Comparison of ENCODE assay signal across 15 cellular contexts in genomic region chr17:4771519-4772234, GRCh38. TPM values are rescaled to one million over a fixed set of nuclear protein-coding genes. Genes with fewer than 3 reads are reported as not detected.
DNase-seq lines count a peak whose midpoint lies in the region; ATAC-seq, FAIRE-seq and TF ChIP-seq lines count a peak whose summit lies in the region.
"Had no signal": no experiment of that assay in that cellular context is flagged by ENCODE, and none has a peak within 500 bp of the region (broad histone marks: within the 10 kb centered on the region; RNA-seq: fewer than 3 reads in every experiment).

TSS of gene TM4SF5 (plus strand) at chr17:4771886. CDS start at chr17:4771923, 37 bp downstream.

- no peak for TF ChIP-seq CTCF in GM12878 (IDR thresholded peaks at IDR 0.05 in 2 of 3, conservative IDR thresholded peaks at IDR 0.05 in 1 of 3; ENCODE audit: control insufficient read depth in 2 of 3, extremely low read depth in 1 of 3, insufficient read depth in 1 of 3, low read depth in 3 of 3, low read length in 3 of 3)

- in situ Hi-C loops in GM12878 (cut with MboI), result no loop called here

- no TSS peak for BruUV-seq in GM12878 (replicated peaks; lab: Mats Ljungman, UMichigan)

- H3K36me3 ChIP-seq in GM12878 (ENCODE audit: control insufficient read depth in 2 of 2, insufficient read depth in 2 of 2, low read length in 1 of 2), result no peaks in the 10 kb centered on the region
- H3K36me3 ChIP-seq in small intestine (ENCODE audit: control insufficient read depth in 2 of 2, insufficient read depth in 2 of 2, low read length in 2 of 2), result no peaks in the 10 kb centered on the region

- H3K27ac Mint-ChIP-seq in activated naive CD4-positive, alpha-beta T cell treated with anti-CD3 and anti-CD28 coated beads for 36 hours, result no peak within 1 kb of the TSS

- H3K4me1 Mint-ChIP-seq in activated naive CD4-positive, alpha-beta T cell treated with anti-CD3 and anti-CD28 coated beads for 36 hours (ENCODE audit: low read depth), result peaks cover 2% of the 10 kb centered on the region

- TF ChIP-seq EP300 in GM12878 (IDR thresholded peaks at IDR 0.05; ENCODE audit: borderline replicate concordance in 1 of 2, control insufficient read depth in 1 of 2, low read depth in 2 of 2, low read length in 2 of 2), result no peak

- RAD21 ChIA-PET in GM12878 (lab: Charles Lee; ENCODE audit: unreplicated experiment), result no interaction called here

- TF ChIP-seq RAD21 in GM12878 (IDR thresholded peaks at IDR 0.05; ENCODE audit: insufficient read depth, low read depth, low read length), result no peak

- TF ChIP-seq POLR2A in GM12878 (IDR thresholded peaks at IDR 0.05; ENCODE audit: low read depth, low read length), result no peak

- no peaks in the 10 kb centered on the region for H3K36me3 Mint-ChIP-seq in activated naive CD4-positive, alpha-beta T cell treated with anti-CD3 and anti-CD28 coated beads for 36 hours (ENCODE audit: low read depth)

- H3K4me3 ChIP-seq in GM12878 (no peak within 1 kb of the TSS), small intestine (ENCODE audit: low read depth in 1 of 2, low read length in 2 of 2) (peak within 1 kb of the TSS in 1 of 2 donors; percentile 68)
- H3K4me3 ChIP-seq: skin epidermis had no signal

- 52% methylated on average over 13 of the region's 13 CpGs for WGBS in GM12878 (ENCODE audit: insufficient coverage, insufficient replicate concordance, low lambda C conversion rate, missing lambda C conversion rate)
- 14 to 42% (median 20%) methylated on average over 13 of the region's 13 CpGs for WGBS in small intestine, 3 donors

- no peak within 1 kb of the TSS for H2AFZ ChIP-seq in GM12878 (ENCODE audit: control insufficient read depth, low read depth, low read length)

- H3K79me2 ChIP-seq in GM12878 (ENCODE audit: control insufficient read depth, insufficient read depth, low read length), result no peaks in the 10 kb centered on the region

- H3K4me1 ChIP-seq in GM12878 (ENCODE audit: control insufficient read depth, insufficient read depth, low read length) (peaks cover 14% of the 10 kb centered on the region), small intestine (ENCODE audit: control insufficient read depth in 2 of 2, insufficient read depth in 1 of 2, low read depth in 1 of 2, low read length in 1 of 2) (peaks cover 0 to 7% of the 10 kb centered on the region in 2 donors)

- H3K9ac ChIP-seq in GM12878 (ENCODE audit: control insufficient read depth, insufficient read depth, low read length), result no peak within 1 kb of the TSS

- CTCF ChIA-PET in activated naive CD4-positive, alpha-beta T cell treated with anti-CD3 and anti-CD28 coated beads for 36 hours (lab: Charles Lee), result no interaction called here
- CTCF ChIA-PET in GM12878 (lab: Yijun Ruan, JAX), result no interaction called here

- H3K27me3 ChIP-seq in GM12878 (replicated peaks in 1 of 2; ENCODE audit: control insufficient read depth in 2 of 2, insufficient read depth in 2 of 2, low read length in 1 of 2) (no peaks in the 10 kb centered on the region), small intestine (ENCODE audit: control insufficient read depth in 2 of 2, insufficient read depth in 2 of 2, low read length in 2 of 2) (peaks cover 0 to 2% of the 10 kb centered on the region in 2 donors)

- POLR2A ChIA-PET in GM12878 (lab: Charles Lee), result no interaction called here

- no peaks in the 10 kb centered on the region for H3K9me3 ChIP-seq in GM12878 (replicated peaks; ENCODE audit: control insufficient read depth, insufficient read depth, low read length)
- no peaks in the 10 kb centered on the region for H3K9me3 ChIP-seq in small intestine (ENCODE audit: control insufficient read depth, low read depth)

- SMC1A ChIA-PET in GM12878 (lab: Charles Lee; ENCODE audit: uncharacterized antibody, unreplicated experiment), result no interaction called here

- H3K4me2 ChIP-seq in GM12878 (ENCODE audit: control insufficient read depth, insufficient read depth), result no peak within 1 kb of the TSS

- intact Hi-C loops in activated naive CD4-positive, alpha-beta T cell treated with anti-CD3 and anti-CD28 coated beads for 36 hours (cut with micrococcal nuclease), result no loop called here
- intact Hi-C loops in GM12878 (cut with micrococcal nuclease; ENCODE audit: unreplicated experiment), result no loop called here

- no peaks in the 10 kb centered on the region for H4K20me1 ChIP-seq in GM12878 (ENCODE audit: control insufficient read depth, insufficient read depth)

- FAIRE-seq in GM12878 (lab: Jason Lieb, UNC), result no peak
- no peak for FAIRE-seq in small intestine (lab: Jason Lieb, UNC)
- FAIRE-seq: GM19239 had no signal

- H3K4me3 Mint-ChIP-seq in activated naive CD4-positive, alpha-beta T cell treated with anti-CD3 and anti-CD28 coated beads for 36 hours, result no peak within 1 kb of the TSS

- H3K9me3 Mint-ChIP-seq in activated naive CD4-positive, alpha-beta T cell treated with anti-CD3 and anti-CD28 coated beads for 36 hours, result no peaks in the 10 kb centered on the region

- H3K27ac ChIP-seq in GM12878 (ENCODE audit: control insufficient read depth, insufficient read depth) (no peak within 1 kb of the TSS), small intestine (ENCODE audit: low read depth in 1 of 2, low read length in 1 of 2) (peak within 1 kb of the TSS; percentile 82 to 93)

- peak; percentile 21 for DNase-seq in activated naive CD4-positive, alpha-beta T cell treated with anti-CD3 and anti-CD28 coated beads for 36 hours
- no peak for DNase-seq in activated naive CD4-positive, alpha-beta T cell treated with anti-CD3 and anti-CD28 coated beads, Interleukin-2, amount 50 U/mL, for 16 hours
- DNase-seq in NCI-H226, result peak; percentile 61
- DNase-seq in GM12878 (ENCODE audit: low read depth, low spot score), result no peak
- peak; percentile 99 for DNase-seq in small intestine
- DNase-seq in stimulated activated CD4-positive, alpha-beta T cell treated with anti-CD3 and anti-CD28 coated beads, Interleukin-1b, Interleukin-23, amount 100 ng/mL, for 48 hours, result no peak
- no peak for DNase-seq in SKM-1 (lab: John Stamatoyannopoulos, UW; ENCODE audit: unreplicated experiment)
- DNase-seq: hypothalamus; NCI-H187 treated with DMSO at 0.1 percent for 48 hours; stimulated activated CD8-positive, alpha-beta memory T cell treated with anti-CD3 and anti-CD28 coated beads, Interleukin-4, amount 100 ng/mL, for 48 hours had no signal

- ATAC-seq in GM12878 (0 out of 3 replicates have a peak, but pooled peaks have one; percentile 22), GM18870 (IDR thresholded peaks at IDR 0.05; ENCODE audit: unreplicated experiment) (no peak)

- no peaks in the 10 kb centered on the region for H3K27me3 Mint-ChIP-seq in activated naive CD4-positive, alpha-beta T cell treated with anti-CD3 and anti-CD28 coated beads for 36 hours (ENCODE audit: low read depth)

TF ChIP-seq in GM12878, 131 proteins besides CTCF, POLR2A, EP300 and RAD21:
- TF ChIP-seq POLR2AphosphoS2 (IDR thresholded peaks at IDR 0.05; ENCODE audit: low read depth, low read length) (no peak), BHLHE40 (IDR thresholded peaks at IDR 0.05; ENCODE audit: borderline replicate concordance in 1 of 2, low read depth in 2 of 2, low read length in 1 of 2) (no peak), SUPT20H (IDR thresholded peaks at IDR 0.05; ENCODE audit: borderline replicate concordance, control insufficient read depth, low read depth, low read length) (no peak), FOXM1 (IDR thresholded peaks at IDR 0.05; ENCODE audit: low read depth, low read length) (no peak)
- TF ChIP-seq, protein P1, sequence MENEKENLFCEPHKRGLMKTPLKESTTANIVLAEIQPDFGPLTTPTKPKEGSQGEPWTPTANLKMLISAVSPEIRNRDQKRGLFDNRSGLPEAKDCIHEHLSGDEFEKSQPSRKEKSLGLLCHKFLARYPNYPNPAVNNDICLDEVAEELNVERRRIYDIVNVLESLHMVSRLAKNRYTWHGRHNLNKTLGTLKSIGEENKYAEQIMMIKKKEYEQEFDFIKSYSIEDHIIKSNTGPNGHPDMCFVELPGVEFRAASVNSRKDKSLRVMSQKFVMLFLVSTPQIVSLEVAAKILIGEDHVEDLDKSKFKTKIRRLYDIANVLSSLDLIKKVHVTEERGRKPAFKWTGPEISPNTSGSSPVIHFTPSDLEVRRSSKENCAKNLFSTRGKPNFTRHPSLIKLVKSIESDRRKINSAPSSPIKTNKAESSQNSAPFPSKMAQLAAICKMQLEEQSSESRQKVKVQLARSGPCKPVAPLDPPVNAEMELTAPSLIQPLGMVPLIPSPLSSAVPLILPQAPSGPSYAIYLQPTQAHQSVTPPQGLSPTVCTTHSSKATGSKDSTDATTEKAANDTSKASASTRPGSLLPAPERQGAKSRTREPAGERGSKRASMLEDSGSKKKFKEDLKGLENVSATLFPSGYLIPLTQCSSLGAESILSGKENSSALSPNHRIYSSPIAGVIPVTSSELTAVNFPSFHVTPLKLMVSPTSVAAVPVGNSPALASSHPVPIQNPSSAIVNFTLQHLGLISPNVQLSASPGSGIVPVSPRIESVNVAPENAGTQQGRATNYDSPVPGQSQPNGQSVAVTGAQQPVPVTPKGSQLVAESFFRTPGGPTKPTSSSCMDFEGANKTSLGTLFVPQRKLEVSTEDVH (IDR thresholded peaks at IDR 0.05; ENCODE audit: low read depth, partially characterized antibody), result no peak

RNA-seq across cellular contexts. Expression of gene TM4SF5, which starts in this region (rescaled TPM):
- not detected for total RNA-seq in activated naive CD4-positive, alpha-beta T cell treated with anti-CD3 and anti-CD28 coated beads for 36 hours
- total RNA-seq in GM12878 (2013; cell fraction: nucleolus; rRNA removed), result not detected in 2 replicates
- total RNA-seq in GM12878 (2014; rRNA removed) (0.40 TPM in 1 of 2 replicates, not detected in the other), GM12878 (2014; rRNA removed; fragmentation: Illumina TruSeq; extraction: Trizol) (not detected in 2 replicates), GM12878 (2021) (not detected in 2 replicates)
- polyA plus RNA-seq in GM12878 (2011; ENCODE audit: low read depth), result not detected
- polyA plus RNA-seq in GM12878 (2011; rRNA removed) (not detected in 2 replicates), GM12878 (2014; fragmentation: Illumina TruSeq; extraction: Trizol) (not detected in 2 replicates), GM12878 (2014; fragmentation: Nextera tagmentation; extraction: Ambion mirVana) (not detected), GM12878 (2014; rRNA removed) (not detected in 2 replicates), GM12878 (2016; fragmentation: Nextera tagmentation; extraction: Ambion mirVana) (not detected), small intestine (100 to 1,000 TPM in 2 of 3 donors, 10 to 100 TPM in 1; 72.5 to 503 (median 491) TPM)
- not detected in 2 replicates for polyA plus RNA-seq in GM12878 (2011; cell fraction: cytosol; rRNA removed)
- polyA plus RNA-seq in GM12878 (2011; cell fraction: nucleus; rRNA removed), result not detected in 2 replicates
- not detected in 2 replicates for polyA plus RNA-seq in GM12878 (2012)
- not detected in 2 replicates for polyA minus RNA-seq in GM12878 (2011; rRNA and poly(A)+ RNA removed)
- not detected in 2 replicates for polyA minus RNA-seq in GM12878 (2011; cell fraction: cytosol; rRNA and poly(A)+ RNA removed)
- polyA minus RNA-seq in GM12878 (2011; cell fraction: nucleus; rRNA and poly(A)+ RNA removed), result not detected in 2 replicates
- total RNA-seq: mononuclear cell, SK-MEL-5 had no signal

Comparison
In these comparisons a context has a peak if more than half of its experiments do, and no peak if none do; other contexts are left out.
1. RNA of gene TM4SF5 (polyA plus RNA-seq): 72.5 to 503 TPM in small intestine; not detected in GM12878; every median in the first group is over 10 times any median in the second.
2. Peak in DNase-seq in activated naive CD4-positive, alpha-beta T cell treated with anti-CD3 and anti-CD28 coated beads for 36 hours; RNA of the gene not detected or under 1 TPM.
3. Peak in ATAC-seq in GM12878; RNA of the gene not detected or under 1 TPM.
4. DNase-seq: peak in NCI-H226 (single experiment) and small intestine (single experiment); none in activated naive CD4-positive, alpha-beta T cell treated with anti-CD3 and anti-CD28 coated beads, Interleukin-2, amount 50 U/mL, for 16 hours (single experiment), GM12878 (single experiment), stimulated activated CD4-positive, alpha-beta T cell treated with anti-CD3 and anti-CD28 coated beads, Interleukin-1b, Interleukin-23, amount 100 ng/mL, for 48 hours (single experiment) and SKM-1 (single experiment).